ENCODE assay signal across 20 cellular contexts in genomic region chr6:90460067-90460466, GRCh38.
DNase-seq lines count a peak whose midpoint lies in the region; ATAC-seq and TF ChIP-seq lines count a peak whose summit lies in the region.
"Had no signal": no experiment of that assay in that cellular context is flagged by ENCODE, and none has a peak within 500 bp of the region (broad histone marks: within the 10 kb centered on the region; RNA-seq: fewer than 3 reads in every experiment).

No MANE protein-coding gene starts in this region.

- no peak for ATAC-seq in naive thymus-derived CD4-positive, alpha-beta T cell
- no peak for ATAC-seq in esophagus mucosa
- ATAC-seq: A549, PC-3 had no signal

- WGBS in testis, 2 donors, result 91 to 97% methylated on average over 5 of the region's 5 CpGs

- 0 out of 2 replicates have a peak overlapping the region, but pooled peaks have one; percentile 22 for H2AFZ ChIP-seq in KMS-11 (ENCODE audit: low read depth)

- DNase-seq in activated CD4-positive, alpha-beta T cell treated with anti-CD3 and anti-CD28 coated beads for 48 hours, result peak; percentile 62
- no peak for DNase-seq in activated CD4-positive, alpha-beta T cell treated with anti-CD3 and anti-CD28 coated beads for 1 hour
- peak; percentile 78 to 79 for DNase-seq in activated T-cell treated with anti-CD3 and anti-CD28 coated beads, Interleukin-2, amount 50 U/mL, for 48 hours
- peak in 1 of 9 donors; percentile 56 for DNase-seq in naive thymus-derived CD4-positive, alpha-beta T cell
- DNase-seq in testis, result no peak
- DNase-seq in G401 (ENCODE audit: low spot score), result no peak
- DNase-seq: aorta, DMS53, NCI-H2081 treated with DMSO at 0.1 percent for 48 hours, NCI-H526 treated with DMSO at 0.1 percent for 48 hours, stomach had no signal

- H3K4me3 ChIP-seq in KMS-11 (IDR thresholded peaks at IDR 0.05; ENCODE audit: insufficient read depth, low read depth, low read length) (no peak overlapping the region), testis (no peak overlapping the region)
- no peak overlapping the region for H3K4me3 ChIP-seq in naive thymus-derived CD4-positive, alpha-beta T cell (ENCODE audit: low read length)
- H3K4me3 ChIP-seq: A549, SK-N-MC, skin epidermis, stomach had no signal

- peak overlapping the region; percentile 81 for H3K4me2 ChIP-seq in KMS-11
- H3K4me2 ChIP-seq: A549 had no signal

- TF ChIP-seq POLR2A in testis (IDR thresholded peaks at IDR 0.05), result no peak

- peak overlapping the region in 5 of 10 donors; percentile 7 to 74 (median 39) for H3K4me3 Mint-ChIP-seq in naive thymus-derived CD4-positive, alpha-beta T cell
- H3K4me3 Mint-ChIP-seq: CD14-positive monocyte, nephron had no signal

- CTCF ChIA-PET in naive thymus-derived CD4-positive, alpha-beta T cell (lab: Charles Lee), result interaction anchor here (0.9 kb wide), 1 partner anchor 15 kb away, joined by 3 read pairs; no protein-coding TSS in a partner anchor

- TF ChIP-seq CTCF in KMS-11 (conservative IDR thresholded peaks at IDR 0.05; ENCODE audit: low read depth, low read length) (no peak), testis (IDR thresholded peaks at IDR 0.05) (no peak)

- H3K79me2 ChIP-seq in KMS-11 (ENCODE audit: insufficient read depth, low read depth), result no peaks in the 10 kb centered on the region

- peaks cover 0 to 2% (median 0%) of the 10 kb centered on the region in 11 donors for H3K9me3 Mint-ChIP-seq in naive thymus-derived CD4-positive, alpha-beta T cell
- H3K9me3 Mint-ChIP-seq: CD14-positive monocyte, IgD-negative memory B cell, nephron had no signal

- no peaks in the 10 kb centered on the region for H4K20me1 ChIP-seq in KMS-11 (ENCODE audit: insufficient read depth)

- H3K27ac Mint-ChIP-seq in naive thymus-derived CD4-positive, alpha-beta T cell, result peak overlapping the region in 5 of 9 donors; percentile 21 to 91 (median 76)
- H3K27ac Mint-ChIP-seq: CD14-positive monocyte, nephron had no signal

- H3K4me1 ChIP-seq in KMS-11 (ENCODE audit: low read depth, poor library complexity, severe bottlenecking), result peaks cover 70% of the 10 kb centered on the region
- peaks cover 35 to 36% of the 10 kb centered on the region in 2 donors for H3K4me1 ChIP-seq in naive thymus-derived CD4-positive, alpha-beta T cell (ENCODE audit: control insufficient read depth in 2 of 2, insufficient read depth in 2 of 2, low read length in 2 of 2)
- no peaks in the 10 kb centered on the region for H3K4me1 ChIP-seq in testis
- H3K4me1 ChIP-seq: A549, stomach had no signal

- peak overlapping the region; percentile 53 for H3K27ac ChIP-seq in KMS-11
- H3K27ac ChIP-seq in naive thymus-derived CD4-positive, alpha-beta T cell (ENCODE audit: low read depth, low read length), result no peak overlapping the region
- H3K27ac ChIP-seq in testis, result no peak overlapping the region
- H3K27ac ChIP-seq: A549, SK-N-MC, skin epidermis, stomach had no signal

- H3K36me3 ChIP-seq in KMS-11 (ENCODE audit: insufficient read depth) (no peaks in the 10 kb centered on the region), testis (ENCODE audit: low read depth, missing control alignments) (no peaks in the 10 kb centered on the region)
- no peaks in the 10 kb centered on the region for H3K36me3 ChIP-seq in naive thymus-derived CD4-positive, alpha-beta T cell (ENCODE audit: control insufficient read depth in 2 of 3, insufficient read depth in 3 of 3, low read length in 3 of 3)
- H3K36me3 ChIP-seq: stomach had no signal

- H3K9ac ChIP-seq in KMS-11, result no peak overlapping the region

- in situ Hi-C loops in G401 (cut with HindIII; ENCODE audit: low sequenced_read_pairs), result no loop called here

- H3K4me1 Mint-ChIP-seq in naive thymus-derived CD4-positive, alpha-beta T cell, result peaks cover 27 to 75% (median 61%) of the 10 kb centered on the region in 7 donors
- H3K4me1 Mint-ChIP-seq: CD14-positive monocyte, nephron had no signal

- intact Hi-C loops in naive thymus-derived CD4-positive, alpha-beta T cell (cut with micrococcal nuclease), result no loop called here
- intact Hi-C loops in testis (cut with DNase I; ENCODE audit: low total_unique reads), result no loop called here

- POLR2A ChIA-PET in naive thymus-derived CD4-positive, alpha-beta T cell (lab: Charles Lee), result interaction anchor here (0.6 to 1.8 kb wide), 4 partner anchors 10 to 62 kb away, joined by 3 to 6 read pairs (median 5); no protein-coding TSS in a partner anchor

- no peaks in the 10 kb centered on the region for H3K9me3 ChIP-seq in naive thymus-derived CD4-positive, alpha-beta T cell (ENCODE audit: control insufficient read depth in 2 of 3, low read length in 3 of 3)
- no peaks in the 10 kb centered on the region for H3K9me3 ChIP-seq in testis
- H3K9me3 ChIP-seq: A549, stomach had no signal

- H3K27me3 Mint-ChIP-seq in naive thymus-derived CD4-positive, alpha-beta T cell, result no peaks in the 10 kb centered on the region

- peaks cover 0 to 18% (median 0%) of the 10 kb centered on the region in 5 donors for H3K36me3 Mint-ChIP-seq in naive thymus-derived CD4-positive, alpha-beta T cell
- H3K36me3 Mint-ChIP-seq: CD14-positive monocyte had no signal

- H3K27me3 ChIP-seq in KMS-11 (ENCODE audit: insufficient read depth, low read depth), result no peaks in the 10 kb centered on the region
- H3K27me3 ChIP-seq in naive thymus-derived CD4-positive, alpha-beta T cell (ENCODE audit: control insufficient read depth in 2 of 2, insufficient read depth in 2 of 2, low read length in 2 of 2), result no peaks in the 10 kb centered on the region
- H3K27me3 ChIP-seq in testis, result no peaks in the 10 kb centered on the region
- H3K27me3 ChIP-seq: stomach had no signal

Comparison
In these comparisons a context has a peak if more than half of its experiments do, and no peak if none do; other contexts are left out.
1. DNase-seq: peak in activated CD4-positive, alpha-beta T cell treated with anti-CD3 and anti-CD28 coated beads for 48 hours (single experiment) and activated T-cell treated with anti-CD3 and anti-CD28 coated beads, Interleukin-2, amount 50 U/mL, for 48 hours (2 of 2); none in activated CD4-positive, alpha-beta T cell treated with anti-CD3 and anti-CD28 coated beads for 1 hour (single experiment), testis (single experiment) and G401 (single experiment).